27 cellular contexts compared by ENCODE assay signal in the genomic region with DNA sequence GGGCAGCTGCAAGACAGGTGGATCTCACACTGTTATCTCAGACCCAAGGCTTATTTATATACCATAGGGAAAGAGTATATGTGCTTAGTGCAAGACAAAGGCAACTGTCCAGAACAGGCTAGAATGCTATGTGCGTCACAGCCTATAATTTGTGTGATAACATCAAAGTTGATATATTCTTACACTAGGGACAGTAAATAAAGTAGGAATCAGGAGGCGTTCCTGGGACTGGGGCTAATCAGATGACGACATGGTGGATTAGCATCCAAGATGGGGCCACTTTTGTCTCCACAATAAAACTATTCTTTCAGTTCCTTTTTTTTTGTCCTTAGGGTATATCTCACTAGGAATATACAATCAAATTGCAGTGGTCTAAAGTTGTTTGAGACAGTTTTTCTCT. TPM values are rescaled to one million over a fixed set of nuclear protein-coding genes. Genes with fewer than 3 reads are reported as not detected.
DNase-seq lines count a peak whose midpoint lies in the region; ATAC-seq, FAIRE-seq and TF ChIP-seq lines count a peak whose summit lies in the region.
"Had no signal": no experiment of that assay in that cellular context is flagged by ENCODE, and none has a peak within 500 bp of the region (broad histone marks: within the 10 kb centered on the region; RNA-seq: fewer than 3 reads in every experiment).

No MANE protein-coding gene starts in this region.

- no peak for TF ChIP-seq POLR2A in GM12891 (IDR thresholded peaks at IDR 0.05; ENCODE audit: low read depth, low read length)
- no peak for TF ChIP-seq POLR2A in GM12878 (IDR thresholded peaks at IDR 0.05; ENCODE audit: low read depth, low read length)

- no peaks in the 10 kb centered on the region for H3K27me3 ChIP-seq in GM12878 (replicated peaks in 1 of 2; ENCODE audit: control insufficient read depth in 2 of 2, insufficient read depth in 2 of 2, low read length in 1 of 2)
- H3K27me3 ChIP-seq: ascending aorta, BLaER1, transverse colon had no signal

- intact Hi-C loops in GM12878 (cut with micrococcal nuclease; ENCODE audit: unreplicated experiment) (no loop called here), mucosa of descending colon (cut with DNase I, micrococcal nuclease) (no loop called here)

- no peaks in the 10 kb centered on the region for H3K79me2 ChIP-seq in GM12878 (ENCODE audit: control insufficient read depth, insufficient read depth, low read length)

- SMC1A ChIA-PET in GM12878 (lab: Charles Lee; ENCODE audit: uncharacterized antibody, unreplicated experiment), result interaction anchor here (2.3 kb wide), 1 partner anchor 31 kb away, joined by 4 read pairs; no protein-coding TSS in a partner anchor

- no peaks in the 10 kb centered on the region for H3K36me3 ChIP-seq in GM12878 (ENCODE audit: control insufficient read depth in 2 of 2, insufficient read depth in 2 of 2, low read length in 1 of 2)
- no peaks in the 10 kb centered on the region for H3K36me3 ChIP-seq in mucosa of descending colon (ENCODE audit: low read depth)
- H3K36me3 ChIP-seq: ascending aorta, BLaER1, prostate gland, transverse colon had no signal

- TF ChIP-seq EP300 in GM12878 (IDR thresholded peaks at IDR 0.05; ENCODE audit: borderline replicate concordance in 1 of 2, control insufficient read depth in 1 of 2, low read depth in 2 of 2, low read length in 2 of 2), result no peak

- RAD21 ChIA-PET in GM12878 (lab: Charles Lee; ENCODE audit: unreplicated experiment), result no interaction called here

- no peak for FAIRE-seq in GM12891 (lab: Jason Lieb, UNC)
- no peak for FAIRE-seq in GM12878 (lab: Jason Lieb, UNC)
- FAIRE-seq: colon, GM12892, TTC549 had no signal

- H3K36me3 Mint-ChIP-seq in activated CD8-positive, alpha-beta T cell treated with anti-CD3 and anti-CD28 coated beads, Interleukin-2, amount 10 ng/mL, durations not matched to agents 7 days and 5 days (ENCODE audit: low read depth), result peaks cover 8% of the 10 kb centered on the region

- no peak overlapping the region for H3K4me2 ChIP-seq in GM12878 (ENCODE audit: control insufficient read depth, insufficient read depth)
- H3K4me2 ChIP-seq: BLaER1 had no signal

- H3K4me3 Mint-ChIP-seq in activated CD8-positive, alpha-beta T cell treated with anti-CD3 and anti-CD28 coated beads, Interleukin-2, amount 10 ng/mL, durations not matched to agents 7 days and 5 days, result no peak overlapping the region

- WGBS in GM12878 (ENCODE audit: insufficient coverage, insufficient replicate concordance, low lambda C conversion rate, missing lambda C conversion rate), result 52% methylated on average over 3 of the region's 3 CpGs

- no peaks in the 10 kb centered on the region for H4K20me1 ChIP-seq in GM12878 (ENCODE audit: control insufficient read depth, insufficient read depth)
- H4K20me1 ChIP-seq: BLaER1 had no signal

- H3K27ac ChIP-seq in GM12878 (ENCODE audit: control insufficient read depth, insufficient read depth), result no peak overlapping the region
- H3K27ac ChIP-seq: ascending aorta, BLaER1, SK-N-MC, transverse colon had no signal

- ATAC-seq in GM12878 (no peak), mucosa of descending colon (peak; percentile 61), GM21447 (IDR thresholded peaks at IDR 0.05; ENCODE audit: unreplicated experiment) (no peak)
- no peak for ATAC-seq in activated CD8-positive, alpha-beta T cell treated with anti-CD3 and anti-CD28 coated beads, Interleukin-2, amount 10 ng/mL, durations not matched to agents 7 days and 5 days

- no TSS peak for BruUV-seq in GM12878 (replicated peaks; lab: Mats Ljungman, UMichigan)

- no peaks in the 10 kb centered on the region for H3K27me3 Mint-ChIP-seq in activated CD8-positive, alpha-beta T cell treated with anti-CD3 and anti-CD28 coated beads, Interleukin-2, amount 10 ng/mL, durations not matched to agents 7 days and 5 days (ENCODE audit: low read depth)

- peaks cover 6% of the 10 kb centered on the region for H3K4me1 ChIP-seq in GM12878 (ENCODE audit: control insufficient read depth, insufficient read depth, low read length)
- no peaks in the 10 kb centered on the region for H3K4me1 ChIP-seq in mucosa of descending colon (ENCODE audit: low read depth)
- H3K4me1 ChIP-seq: prostate gland had no signal

- H3K27ac Mint-ChIP-seq in activated CD8-positive, alpha-beta T cell treated with anti-CD3 and anti-CD28 coated beads, Interleukin-2, amount 10 ng/mL, durations not matched to agents 7 days and 5 days, result no peak overlapping the region

- DNase-seq in GM12891 (ENCODE audit: insufficient read length, low spot score) (no peak), MV-4-11 (lab: John Stamatoyannopoulos, UW) (peak; percentile 70), GM12878 (ENCODE audit: low read depth, low spot score) (no peak), mucosa of descending colon (no peak), NCI-H2081 (lab: John Stamatoyannopoulos, UW) (no peak)
- no peak for DNase-seq in activated CD8-positive, alpha-beta T cell treated with anti-CD3 and anti-CD28 coated beads, Interleukin-2, amount 10 ng/mL, durations not matched to agents 7 days and 5 days
- DNase-seq in activated effector memory CD4-positive, alpha-beta T cell treated with Interleukin-2 at 50 U/mL for 16 hours, result no peak
- DNase-seq: activated CD4-positive, alpha-beta T cell treated with anti-CD3 and anti-CD28 coated beads, Interleukin-2, amount 50 U/mL, for 1 hour; activated CD4-positive, CD25-positive, alpha-beta regulatory T cell; activated T-cell treated with anti-CD3 and anti-CD28 coated beads, Interleukin-2, amount 50 U/mL, for 48 hours; DMS153; effector CD4-positive, alpha-beta T cell; KBM-7; NCI-H1417; NCI-H226; NCI-H526 treated with DMSO at 0.1 percent for 48 hours; stimulated activated CD4-positive, alpha-beta T cell treated with anti-CD3 and anti-CD28 coated beads, Interleukin-15, amount 100 ng/mL, for 24 hours; stimulated activated CD4-positive, alpha-beta T cell treated with anti-CD3 and anti-CD28 coated beads, Interleukin-4, amount 100 ng/mL, for 4 hours; transverse colon had no signal

- TF ChIP-seq CTCF in GM12878 (IDR thresholded peaks at IDR 0.05 in 2 of 3, conservative IDR thresholded peaks at IDR 0.05 in 1 of 3; ENCODE audit: control insufficient read depth in 2 of 3, extremely low read depth in 1 of 3, insufficient read depth in 1 of 3, low read depth in 3 of 3, low read length in 3 of 3) (no peak), mucosa of descending colon (IDR thresholded peaks at IDR 0.05) (no peak)

- H3K9ac ChIP-seq in GM12878 (ENCODE audit: control insufficient read depth, insufficient read depth, low read length), result no peak overlapping the region
- H3K9ac ChIP-seq: BLaER1 had no signal

- H3K4me3 ChIP-seq in GM12878 (no peak overlapping the region), mucosa of descending colon (no peak overlapping the region)
- H3K4me3 ChIP-seq: ascending aorta, BLaER1, prostate gland, SK-N-MC, transverse colon had no signal

- in situ Hi-C loops in GM12878 (cut with MboI), result no loop called here

- peaks cover 3% of the 10 kb centered on the region for H3K9me3 Mint-ChIP-seq in activated CD8-positive, alpha-beta T cell treated with anti-CD3 and anti-CD28 coated beads, Interleukin-2, amount 10 ng/mL, durations not matched to agents 7 days and 5 days (ENCODE audit: insufficient read depth)

- CTCF ChIA-PET in GM12878 (lab: Yijun Ruan, JAX), result interaction anchor here (1.3 kb wide), 1 partner anchor 11 kb away, joined by 4 read pairs; no protein-coding TSS in a partner anchor
- CTCF ChIA-PET in activated CD8-positive, alpha-beta T cell treated with anti-CD3 and anti-CD28 coated beads, Interleukin-2, amount 10 ng/mL, durations not matched to agents 7 days and 5 days (lab: Charles Lee), result interaction anchor here (1.3 kb wide), 1 partner anchor 13 kb away, joined by 3 read pairs; no protein-coding TSS in a partner anchor

- no peak overlapping the region for H2AFZ ChIP-seq in GM12878 (ENCODE audit: control insufficient read depth, low read depth, low read length)

- POLR2A ChIA-PET in GM12878 (lab: Charles Lee), result interaction anchor here (1.6 to 2.0 kb wide), 2 partner anchors 11 to 21 kb away, joined by 3 to 7 read pairs; no protein-coding TSS in a partner anchor
- POLR2A ChIA-PET in activated CD8-positive, alpha-beta T cell treated with anti-CD3 and anti-CD28 coated beads, Interleukin-2, amount 10 ng/mL, durations not matched to agents 7 days and 5 days (lab: Charles Lee), result no interaction called here

- peaks cover 32% of the 10 kb centered on the region for H3K4me1 Mint-ChIP-seq in activated CD8-positive, alpha-beta T cell treated with anti-CD3 and anti-CD28 coated beads, Interleukin-2, amount 10 ng/mL, durations not matched to agents 7 days and 5 days (ENCODE audit: low read depth)

- no peaks in the 10 kb centered on the region for H3K9me3 ChIP-seq in GM12878 (replicated peaks; ENCODE audit: control insufficient read depth, insufficient read depth, low read length)
- no peaks in the 10 kb centered on the region for H3K9me3 ChIP-seq in mucosa of descending colon
- H3K9me3 ChIP-seq: ascending aorta, BLaER1, prostate gland, transverse colon had no signal

- TF ChIP-seq RAD21 in GM12878 (IDR thresholded peaks at IDR 0.05; ENCODE audit: insufficient read depth, low read depth, low read length), result no peak

RNA-seq across cellular contexts. Expression of a gene that starts 54.9 kb away (rescaled TPM):
- polyA plus RNA-seq in GM12891 (2012; ENCODE audit: low read depth, missing spikeins), result 40.8 TPM
- 22.9 and 23.9 TPM in 2 replicates for total RNA-seq in GM12878 (2013; cell fraction: nucleolus; rRNA removed)
- total RNA-seq in GM12878 (2014; rRNA removed) (67.2 and 71.6 TPM in 2 replicates), GM12878 (2014; rRNA removed; fragmentation: Illumina TruSeq; extraction: Trizol) (42.0 and 43.2 TPM in 2 replicates), GM12878 (2021) (65.8 and 80.7 TPM in 2 replicates), mucosa of descending colon (100 to 1,000 TPM in 1 of 3 donors, 10 to 100 TPM in 2; 64.0 to 183 (median 67.6) TPM)
- polyA plus RNA-seq in GM12878 (2011; ENCODE audit: low read depth), result 10.6 TPM
- polyA plus RNA-seq in GM12878 (2011; rRNA removed) (100 and 104 TPM in 2 replicates), GM12878 (2014; fragmentation: Illumina TruSeq; extraction: Trizol) (8.3 and 22.5 TPM in 2 replicates), GM12878 (2014; fragmentation: Nextera tagmentation; extraction: Ambion mirVana) (1 to 10 TPM; 1.9 to 7.3 TPM), GM12878 (2014; rRNA removed) (63.8 and 71.6 TPM in 2 replicates), GM12878 (2016; fragmentation: Nextera tagmentation; extraction: Ambion mirVana) (10 to 100 TPM; 16.1 to 19.5 TPM)
- 96.0 and 101 TPM in 2 replicates for polyA plus RNA-seq in GM12878 (2011; cell fraction: cytosol; rRNA removed)
- 183 and 184 TPM in 2 replicates for polyA plus RNA-seq in GM12878 (2011; cell fraction: nucleus; rRNA removed)
- 21.4 and 31.8 TPM in 2 replicates for polyA plus RNA-seq in GM12878 (2012)
- polyA minus RNA-seq in GM12878 (2011; rRNA and poly(A)+ RNA removed), result 63.6 and 100 TPM in 2 replicates
- polyA minus RNA-seq in GM12878 (2011; cell fraction: cytosol; rRNA and poly(A)+ RNA removed), result 102 and 106 TPM in 2 replicates
- 70.4 and 103 TPM in 2 replicates for polyA minus RNA-seq in GM12878 (2011; cell fraction: nucleus; rRNA and poly(A)+ RNA removed)
- total RNA-seq in activated CD8-positive, alpha-beta T cell treated with anti-CD3 and anti-CD28 coated beads, Interleukin-2, amount 10 ng/mL, durations not matched to agents 7 days and 5 days, result 10 to 100 TPM; 76.6 to 82.9 TPM

RNA-seq across cellular contexts. Expression of a gene that starts 56.7 kb away (rescaled TPM):
- 85.4 TPM for polyA plus RNA-seq in GM12891 (2012; ENCODE audit: low read depth, missing spikeins)
- total RNA-seq in GM12878 (2013; cell fraction: nucleolus; rRNA removed), result 83.3 and 102 TPM in 2 replicates
- total RNA-seq in GM12878 (2014; rRNA removed) (98.4 and 102 TPM in 2 replicates), GM12878 (2014; rRNA removed; fragmentation: Illumina TruSeq; extraction: Trizol) (71.2 and 73.6 TPM in 2 replicates), GM12878 (2021) (111 and 115 TPM in 2 replicates), mucosa of descending colon (100 to 1,000 TPM; 133 to 175 (median 152) TPM)
- polyA plus RNA-seq in GM12878 (2011; ENCODE audit: low read depth), result 57.9 TPM
- polyA plus RNA-seq in GM12878 (2011; rRNA removed) (113 and 153 TPM in 2 replicates), GM12878 (2014; fragmentation: Illumina TruSeq; extraction: Trizol) (102 and 112 TPM in 2 replicates), GM12878 (2014; fragmentation: Nextera tagmentation; extraction: Ambion mirVana) (10 to 100 TPM; 12.3 to 16.8 TPM), GM12878 (2014; rRNA removed) (140 and 153 TPM in 2 replicates), GM12878 (2016; fragmentation: Nextera tagmentation; extraction: Ambion mirVana) (100 to 1,000 TPM; 114 to 119 TPM)
- 161 and 169 TPM in 2 replicates for polyA plus RNA-seq in GM12878 (2011; cell fraction: cytosol; rRNA removed)
- 189 and 204 TPM in 2 replicates for polyA plus RNA-seq in GM12878 (2011; cell fraction: nucleus; rRNA removed)
- polyA plus RNA-seq in GM12878 (2012), result 103 and 110 TPM in 2 replicates
- polyA minus RNA-seq in GM12878 (2011; rRNA and poly(A)+ RNA removed), result 106 and 129 TPM in 2 replicates
- polyA minus RNA-seq in GM12878 (2011; cell fraction: cytosol; rRNA and poly(A)+ RNA removed), result 45.0 and 45.6 TPM in 2 replicates
- polyA minus RNA-seq in GM12878 (2011; cell fraction: nucleus; rRNA and poly(A)+ RNA removed), result 64.8 and 96.5 TPM in 2 replicates
- 100 to 1,000 TPM; 314 to 317 TPM for total RNA-seq in activated CD8-positive, alpha-beta T cell treated with anti-CD3 and anti-CD28 coated beads, Interleukin-2, amount 10 ng/mL, durations not matched to agents 7 days and 5 days
